Comparison of ENCODE assay signal across 18 cellular contexts in genomic region chrX:2408856-2409255, GRCh38.
DNase-seq lines count a peak whose midpoint lies in the region; ATAC-seq and TF ChIP-seq lines count a peak whose summit lies in the region.
"Had no signal": no experiment of that assay in that cellular context is flagged by ENCODE, and none has a peak within 500 bp of the region (broad histone marks: within the 10 kb centered on the region; RNA-seq: fewer than 3 reads in every experiment).

No MANE protein-coding gene starts in this region.

- peaks cover 5% of the 10 kb centered on the region for H4K20me1 ChIP-seq in osteoblast (ENCODE audit: insufficient read depth, low read length)
- H4K20me1 ChIP-seq: BLaER1 had no signal

- H3K27me3 ChIP-seq in osteoblast (ENCODE audit: insufficient read depth, low read length) = no peaks in the 10 kb centered on the region
- H3K27me3 ChIP-seq: BE2C, BLaER1 had no signal

- DNase-seq in nephron progenitor cell = no peak
- peak; percentile 19 for DNase-seq in osteoblast (ENCODE audit: insufficient read length, low spot score, missing footprints)
- no peak for DNase-seq in SW 1271 (lab: John Stamatoyannopoulos, UW)
- DNase-seq in nucleus accumbens (lab: John Stamatoyannopoulos, UW) = no peak
- DNase-seq: 8988T; ACHN; BE2C; C1 segment of cervical spinal cord; Calu3; CD4-positive, alpha-beta memory T cell; CD4-positive, CD25-positive, alpha-beta regulatory T cell; CD8-positive, alpha-beta memory T cell; COR-L47; DMS79 treated with DMSO at 0.1 percent for 48 hours; GF-D8 had no signal

- H2AFZ ChIP-seq in osteoblast (ENCODE audit: low read length) = no peak overlapping the region

- H3K9me3 Mint-ChIP-seq in nephron progenitor cell = peaks cover 28% of the 10 kb centered on the region

- no peaks in the 10 kb centered on the region for H3K79me2 ChIP-seq in osteoblast (ENCODE audit: insufficient read depth, low read length)

- H3K4me3 ChIP-seq in osteoblast (ENCODE audit: insufficient read depth, low read length) = no peak overlapping the region
- H3K4me3 ChIP-seq: BLaER1 had no signal

- H3K36me3 Mint-ChIP-seq in nephron progenitor cell (ENCODE audit: low read depth) = peaks cover 47% of the 10 kb centered on the region

- H3K9me3 ChIP-seq in osteoblast (ENCODE audit: low read depth, low read length) = peaks cover 2% of the 10 kb centered on the region
- H3K9me3 ChIP-seq: BE2C had no signal

- no peak overlapping the region for H3K4me3 Mint-ChIP-seq in nephron progenitor cell
- H3K4me3 Mint-ChIP-seq: CD14-positive monocyte; CD4-positive, alpha-beta memory T cell; CD4-positive, CD25-positive, alpha-beta regulatory T cell; CD8-positive, alpha-beta memory T cell had no signal

- no peaks in the 10 kb centered on the region for H3K27me3 Mint-ChIP-seq in nephron progenitor cell (ENCODE audit: low read depth, poor library complexity)
- H3K27me3 Mint-ChIP-seq: CD4-positive, alpha-beta memory T cell; CD4-positive, CD25-positive, alpha-beta regulatory T cell; CD8-positive, alpha-beta memory T cell had no signal

- TF ChIP-seq CTCF in nephron progenitor cell (IDR thresholded peaks at IDR 0.05) = no peak
- no peak for TF ChIP-seq CTCF in osteoblast (IDR thresholded peaks at IDR 0.05; ENCODE audit: extremely low read depth, low read depth, low read length)

- no peaks in the 10 kb centered on the region for H3K4me1 ChIP-seq in osteoblast (ENCODE audit: insufficient read depth, low read length)
- H3K4me1 ChIP-seq: BE2C had no signal

- no peak overlapping the region for H3K4me2 ChIP-seq in osteoblast (ENCODE audit: insufficient read depth, low read length)
- H3K4me2 ChIP-seq: BLaER1 had no signal

- ATAC-seq in HG03025 (IDR thresholded peaks at IDR 0.05; ENCODE audit: low FRiP score, unreplicated experiment) = no peak

- H3K36me3 ChIP-seq in osteoblast (ENCODE audit: insufficient read depth, low read length) = peaks cover 11% of the 10 kb centered on the region
- H3K36me3 ChIP-seq: BE2C had no signal

- no peak overlapping the region for H3K27ac ChIP-seq in osteoblast (ENCODE audit: low read depth, low read length)
- H3K27ac ChIP-seq: BLaER1 had no signal

- peak overlapping the region; percentile 68 for H3K27ac Mint-ChIP-seq in nephron progenitor cell
- H3K27ac Mint-ChIP-seq: CD4-positive, alpha-beta memory T cell; CD8-positive, alpha-beta memory T cell had no signal

- H3K4me1 Mint-ChIP-seq in nephron progenitor cell = peaks cover 22% of the 10 kb centered on the region
- H3K4me1 Mint-ChIP-seq: CD14-positive monocyte; CD4-positive, alpha-beta memory T cell; CD4-positive, CD25-positive, alpha-beta regulatory T cell; CD8-positive, alpha-beta memory T cell had no signal
